ENCODE assay signal across 29 cellular contexts in genomic region chr14:99224948-99225347, GRCh38. TPM values are rescaled to one million over a fixed set of nuclear protein-coding genes. Genes with fewer than 3 reads are reported as not detected.
A peak's percentile ranks its signal among the peaks of the same experiment; 100 is the strongest.
DNase-seq lines count a peak whose midpoint lies in the region; ATAC-seq and TF ChIP-seq lines count a peak whose summit lies in the region.
"Had no signal": no experiment of that assay in that cellular context is flagged by ENCODE, and none has a peak within 500 bp of the region (broad histone marks: within the 10 kb centered on the region; RNA-seq: fewer than 3 reads in every experiment).

No MANE protein-coding gene starts in this region.

- no peak overlapping the region for H3K4me2 ChIP-seq in smooth muscle cell

- DNase-seq in activated T-cell treated with anti-CD3 and anti-CD28 coated beads, Interleukin-2, amount 50 U/mL, for 24 hours: no peak
- DNase-seq in activated T-cell treated with anti-CD3 and anti-CD28 coated beads for 4 hours (no peak), SK-N-MC (ENCODE audit: low read depth, low spot score) (no peak), glomerular visceral epithelial cell (ENCODE audit: extremely low spot score) (no peak), NCI-H1930 (lab: John Stamatoyannopoulos, UW) (no peak), smooth muscle cell (lab: John Stamatoyannopoulos, UW; ENCODE audit: unreplicated experiment) (no peak)
- DNase-seq in activated naive CD8-positive, alpha-beta T cell treated with anti-CD3 and anti-CD28 coated beads for 36 hours: no peak
- no peak for DNase-seq in natural killer cell treated with Interleukin-12 subunit alpha and Interleukin-12 subunit beta and Interleukin-15 and Interleukin-18, amount 100 ng/mL, for 72 hours (ENCODE audit: low spot score)
- DNase-seq: Calu3; cerebellar nuclear complex; HCEC 1CT; hippocampal formation; KBM-7; left colon; mammary epithelial cell; MG63; NCI-H1417; NCI-H2107; NCI-H446 treated with DMSO at 0.1 percent for 48 hours; right lobe of liver; RPMI8226; stimulated activated CD4-positive, alpha-beta T cell treated with anti-CD3 and anti-CD28 coated beads, Interleukin-12 subunit alpha, Interleukin-12 subunit beta, amount 100 ng/mL, for 4 hours; stimulated activated CD4-positive, alpha-beta T cell treated with anti-CD3 and anti-CD28 coated beads, Interleukin-4, amount 100 ng/mL, for 1 hour had no signal

- H3K27ac Mint-ChIP-seq in activated T-cell treated with anti-CD3 and anti-CD28 coated beads, Interleukin-2, amount 50 U/mL, for 24 hours: peak overlapping the region; percentile 99
- peak overlapping the region; percentile 96 for H3K27ac Mint-ChIP-seq in activated naive CD8-positive, alpha-beta T cell treated with anti-CD3 and anti-CD28 coated beads for 36 hours
- H3K27ac Mint-ChIP-seq in natural killer cell treated with Interleukin-12 subunit alpha and Interleukin-12 subunit beta and Interleukin-15 and Interleukin-18, amount 100 ng/mL, for 72 hours: peak overlapping the region; percentile 57 to 84
- H3K27ac Mint-ChIP-seq: B cell, progenitor cell of endocrine pancreas had no signal

- H3K27ac ChIP-seq in SK-N-MC (peak overlapping the region; percentile 85), smooth muscle cell (ENCODE audit: low read depth) (no peak overlapping the region)
- H3K27ac ChIP-seq: gastroesophageal sphincter, neutrophil, right lobe of liver, suprapubic skin had no signal

- no peaks in the 10 kb centered on the region for H4K20me1 ChIP-seq in smooth muscle cell (ENCODE audit: low read depth)

- peaks cover 97% of the 10 kb centered on the region for H3K36me3 ChIP-seq in SK-N-MC (ENCODE audit: insufficient read depth, low read length)
- no peaks in the 10 kb centered on the region for H3K36me3 ChIP-seq in smooth muscle cell (ENCODE audit: low read depth)
- H3K36me3 ChIP-seq: gastroesophageal sphincter, MG63, neutrophil, right lobe of liver, suprapubic skin had no signal

- H3K9me3 ChIP-seq in SK-N-MC (ENCODE audit: low read depth, low read length): no peaks in the 10 kb centered on the region
- no peaks in the 10 kb centered on the region for H3K9me3 ChIP-seq in smooth muscle cell (replicated peaks; ENCODE audit: low read depth)
- H3K9me3 ChIP-seq: gastroesophageal sphincter, MG63, neutrophil, right lobe of liver, suprapubic skin had no signal

- no peak for ATAC-seq in natural killer cell treated with Interleukin-12 subunit alpha and Interleukin-12 subunit beta and Interleukin-15 and Interleukin-18, amount 100 ng/mL, for 72 hours
- ATAC-seq: gastroesophageal sphincter, left colon, right lobe of liver had no signal

- H3K4me3 Mint-ChIP-seq in activated T-cell treated with anti-CD3 and anti-CD28 coated beads, Interleukin-2, amount 50 U/mL, for 24 hours: peak overlapping the region; percentile 56
- peak overlapping the region; percentile 54 for H3K4me3 Mint-ChIP-seq in activated naive CD8-positive, alpha-beta T cell treated with anti-CD3 and anti-CD28 coated beads for 36 hours
- no peak overlapping the region for H3K4me3 Mint-ChIP-seq in natural killer cell treated with Interleukin-12 subunit alpha and Interleukin-12 subunit beta and Interleukin-15 and Interleukin-18, amount 100 ng/mL, for 72 hours
- H3K4me3 Mint-ChIP-seq: B cell had no signal

- H3K4me3 ChIP-seq in SK-N-MC (no peak overlapping the region), smooth muscle cell (no peak overlapping the region)
- H3K4me3 ChIP-seq: gastroesophageal sphincter, MG63, right lobe of liver, suprapubic skin had no signal

- TF ChIP-seq CTCF in smooth muscle cell (IDR thresholded peaks at IDR 0.05; ENCODE audit: borderline replicate concordance, insufficient read depth, poor library complexity, severe bottlenecking): no peak

- 98% methylated on average over 3 of the region's 3 CpGs for WGBS in smooth muscle cell (ENCODE audit: low lambda C conversion rate)

- H2AFZ ChIP-seq in smooth muscle cell (ENCODE audit: low read depth): no peak overlapping the region

- H3K4me1 ChIP-seq in smooth muscle cell (ENCODE audit: low read depth): no peaks in the 10 kb centered on the region
- H3K4me1 ChIP-seq: gastroesophageal sphincter, right lobe of liver had no signal

- no peaks in the 10 kb centered on the region for H3F3A ChIP-seq in smooth muscle cell (ENCODE audit: low read depth)

- no peaks in the 10 kb centered on the region for H3K27me3 Mint-ChIP-seq in activated T-cell treated with anti-CD3 and anti-CD28 coated beads, Interleukin-2, amount 50 U/mL, for 24 hours
- no peaks in the 10 kb centered on the region for H3K27me3 Mint-ChIP-seq in activated naive CD8-positive, alpha-beta T cell treated with anti-CD3 and anti-CD28 coated beads for 36 hours
- no peaks in the 10 kb centered on the region for H3K27me3 Mint-ChIP-seq in natural killer cell treated with Interleukin-12 subunit alpha and Interleukin-12 subunit beta and Interleukin-15 and Interleukin-18, amount 100 ng/mL, for 72 hours

- H3K79me2 ChIP-seq in smooth muscle cell (ENCODE audit: low read depth): peaks cover 4% of the 10 kb centered on the region

- no peaks in the 10 kb centered on the region for H3K9me3 Mint-ChIP-seq in activated T-cell treated with anti-CD3 and anti-CD28 coated beads, Interleukin-2, amount 50 U/mL, for 24 hours
- H3K9me3 Mint-ChIP-seq in activated naive CD8-positive, alpha-beta T cell treated with anti-CD3 and anti-CD28 coated beads for 36 hours: no peaks in the 10 kb centered on the region
- H3K9me3 Mint-ChIP-seq in natural killer cell treated with Interleukin-12 subunit alpha and Interleukin-12 subunit beta and Interleukin-15 and Interleukin-18, amount 100 ng/mL, for 72 hours: peaks cover 4% of the 10 kb centered on the region

- peaks cover 96% of the 10 kb centered on the region for H3K4me1 Mint-ChIP-seq in activated T-cell treated with anti-CD3 and anti-CD28 coated beads, Interleukin-2, amount 50 U/mL, for 24 hours (ENCODE audit: low read depth)
- H3K4me1 Mint-ChIP-seq in activated naive CD8-positive, alpha-beta T cell treated with anti-CD3 and anti-CD28 coated beads for 36 hours: peaks cover 91% of the 10 kb centered on the region
- peaks cover 62 to 71% of the 10 kb centered on the region in 2 donors for H3K4me1 Mint-ChIP-seq in natural killer cell treated with Interleukin-12 subunit alpha and Interleukin-12 subunit beta and Interleukin-15 and Interleukin-18, amount 100 ng/mL, for 72 hours (ENCODE audit: low read depth in 2 of 2)
- H3K4me1 Mint-ChIP-seq: B cell had no signal

- H3K9ac ChIP-seq in SK-N-MC (ENCODE audit: insufficient read length) (no peak overlapping the region), smooth muscle cell (ENCODE audit: low read depth) (no peak overlapping the region)

- H3K27me3 ChIP-seq in smooth muscle cell (ENCODE audit: low read depth): no peaks in the 10 kb centered on the region
- H3K27me3 ChIP-seq: MG63, right lobe of liver, suprapubic skin had no signal

- peaks cover 96% of the 10 kb centered on the region for H3K36me3 Mint-ChIP-seq in activated T-cell treated with anti-CD3 and anti-CD28 coated beads, Interleukin-2, amount 50 U/mL, for 24 hours (ENCODE audit: low read depth)
- H3K36me3 Mint-ChIP-seq in activated naive CD8-positive, alpha-beta T cell treated with anti-CD3 and anti-CD28 coated beads for 36 hours: peaks cover 71% of the 10 kb centered on the region
- H3K36me3 Mint-ChIP-seq in natural killer cell treated with Interleukin-12 subunit alpha and Interleukin-12 subunit beta and Interleukin-15 and Interleukin-18, amount 100 ng/mL, for 72 hours: no peaks in the 10 kb centered on the region

RNA-seq across cellular contexts. Expression of gene BCL11B, which starts 47.0 kb away (rescaled TPM):
- total RNA-seq in activated naive CD8-positive, alpha-beta T cell treated with anti-CD3 and anti-CD28 coated beads for 36 hours: 10 to 100 TPM; 38.9 to 40.3 TPM
- 10 to 100 TPM; 12.9 to 27.6 TPM for total RNA-seq in natural killer cell treated with Interleukin-12 subunit alpha and Interleukin-12 subunit beta and Interleukin-15 and Interleukin-18, amount 100 ng/mL, for 72 hours
- total RNA-seq in smooth muscle cell: 3.0 and 3.6 TPM in 2 replicates
- polyA plus RNA-seq in smooth muscle cell: 0.47 and 0.56 TPM in 2 replicates
- polyA plus RNA-seq: fibroblast of lung had no signal
